Comparison of ENCODE assay signal across 1 cellular context in the genomic region with DNA sequence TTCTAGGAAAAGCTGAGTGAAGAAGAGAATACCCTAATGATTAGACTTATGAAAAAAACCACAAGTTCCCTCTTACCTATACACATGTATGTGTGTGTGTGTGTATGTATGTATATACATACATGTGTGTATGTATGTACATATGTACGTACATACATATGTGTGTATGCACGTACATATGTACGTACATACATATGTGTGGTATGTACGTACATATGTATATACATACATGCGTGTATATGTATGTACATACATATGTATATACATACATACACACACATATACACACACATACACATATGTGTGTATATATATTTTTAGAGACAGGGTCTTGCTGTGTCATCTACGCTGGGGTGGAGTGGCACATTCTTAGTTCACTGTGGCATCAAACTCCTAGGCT.
TF ChIP-seq lines count a peak whose summit lies in the region.

No MANE protein-coding gene starts in this region.

TF ChIP-seq in K562, 482 proteins besides CTCF, POLR2A, EP300 and RAD21 (continued from another document and continues in another):
- TF ChIP-seq, protein P1, sequence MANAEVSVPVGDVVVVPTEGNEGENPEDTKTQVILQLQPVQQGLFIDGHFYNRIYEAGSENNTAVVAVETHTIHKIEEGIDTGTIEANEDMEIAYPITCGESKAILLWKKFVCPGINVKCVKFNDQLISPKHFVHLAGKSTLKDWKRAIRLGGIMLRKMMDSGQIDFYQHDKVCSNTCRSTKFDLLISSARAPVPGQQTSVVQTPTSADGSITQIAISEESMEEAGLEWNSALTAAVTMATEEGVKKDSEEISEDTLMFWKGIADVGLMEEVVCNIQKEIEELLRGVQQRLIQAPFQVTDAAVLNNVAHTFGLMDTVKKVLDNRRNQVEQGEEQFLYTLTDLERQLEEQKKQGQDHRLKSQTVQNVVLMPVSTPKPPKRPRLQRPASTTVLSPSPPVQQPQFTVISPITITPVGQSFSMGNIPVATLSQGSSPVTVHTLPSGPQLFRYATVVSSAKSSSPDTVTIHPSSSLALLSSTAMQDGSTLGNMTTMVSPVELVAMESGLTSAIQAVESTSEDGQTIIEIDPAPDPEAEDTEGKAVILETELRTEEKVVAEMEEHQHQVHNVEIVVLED (CRISPR knock-in tag; IDR thresholded peaks at IDR 0.05), result 0 out of 2 replicates have a peak, but pooled peaks have one; percentile 12
- TF ChIP-seq, protein P2, sequence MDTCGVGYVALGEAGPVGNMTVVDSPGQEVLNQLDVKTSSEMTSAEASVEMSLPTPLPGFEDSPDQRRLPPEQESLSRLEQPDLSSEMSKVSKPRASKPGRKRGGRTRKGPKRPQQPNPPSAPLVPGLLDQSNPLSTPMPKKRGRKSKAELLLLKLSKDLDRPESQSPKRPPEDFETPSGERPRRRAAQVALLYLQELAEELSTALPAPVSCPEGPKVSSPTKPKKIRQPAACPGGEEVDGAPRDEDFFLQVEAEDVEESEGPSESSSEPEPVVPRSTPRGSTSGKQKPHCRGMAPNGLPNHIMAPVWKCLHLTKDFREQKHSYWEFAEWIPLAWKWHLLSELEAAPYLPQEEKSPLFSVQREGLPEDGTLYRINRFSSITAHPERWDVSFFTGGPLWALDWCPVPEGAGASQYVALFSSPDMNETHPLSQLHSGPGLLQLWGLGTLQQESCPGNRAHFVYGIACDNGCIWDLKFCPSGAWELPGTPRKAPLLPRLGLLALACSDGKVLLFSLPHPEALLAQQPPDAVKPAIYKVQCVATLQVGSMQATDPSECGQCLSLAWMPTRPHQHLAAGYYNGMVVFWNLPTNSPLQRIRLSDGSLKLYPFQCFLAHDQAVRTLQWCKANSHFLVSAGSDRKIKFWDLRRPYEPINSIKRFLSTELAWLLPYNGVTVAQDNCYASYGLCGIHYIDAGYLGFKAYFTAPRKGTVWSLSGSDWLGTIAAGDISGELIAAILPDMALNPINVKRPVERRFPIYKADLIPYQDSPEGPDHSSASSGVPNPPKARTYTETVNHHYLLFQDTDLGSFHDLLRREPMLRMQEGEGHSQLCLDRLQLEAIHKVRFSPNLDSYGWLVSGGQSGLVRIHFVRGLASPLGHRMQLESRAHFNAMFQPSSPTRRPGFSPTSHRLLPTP (IDR thresholded peaks at IDR 0.05; ENCODE audit: borderline replicate concordance, extremely low read depth, insufficient read length), result no peak
- TF ChIP-seq, protein P3, sequence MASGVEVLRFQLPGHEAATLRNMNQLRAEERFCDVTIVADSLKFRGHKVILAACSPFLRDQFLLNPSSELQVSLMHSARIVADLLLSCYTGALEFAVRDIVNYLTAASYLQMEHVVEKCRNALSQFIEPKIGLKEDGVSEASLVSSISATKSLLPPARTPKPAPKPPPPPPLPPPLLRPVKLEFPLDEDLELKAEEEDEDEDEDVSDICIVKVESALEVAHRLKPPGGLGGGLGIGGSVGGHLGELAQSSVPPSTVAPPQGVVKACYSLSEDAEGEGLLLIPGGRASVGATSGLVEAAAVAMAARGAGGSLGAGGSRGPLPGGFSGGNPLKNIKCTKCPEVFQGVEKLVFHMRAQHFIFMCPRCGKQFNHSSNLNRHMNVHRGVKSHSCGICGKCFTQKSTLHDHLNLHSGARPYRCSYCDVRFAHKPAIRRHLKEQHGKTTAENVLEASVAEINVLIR (CRISPR knock-in tag; IDR thresholded peaks at IDR 0.05), result no peak
- TF ChIP-seq ZNF140 (CRISPR knock-in tag; IDR thresholded peaks at IDR 0.05) (peak; percentile 74), POLR2G (IDR thresholded peaks at IDR 0.05; ENCODE audit: low read depth, low read length) (no peak), ZNF583 (CRISPR knock-in tag; IDR thresholded peaks at IDR 0.05) (no peak), NFIX (CRISPR knock-in tag; IDR thresholded peaks at IDR 0.05; ENCODE audit: low read depth) (peak; percentile 56), MAZ (CRISPR knock-in tag; conservative IDR thresholded peaks at IDR 0.05 in 1 of 2, IDR thresholded peaks at IDR 0.05 in 1 of 2) (no peak), GABPB1 (CRISPR knock-in tag; IDR thresholded peaks at IDR 0.05) (no peak), ZNF717 (CRISPR knock-in tag; IDR thresholded peaks at IDR 0.05) (no peak), MYNN (IDR thresholded peaks at IDR 0.05) (no peak), MYNN (CRISPR knock-in tag; IDR thresholded peaks at IDR 0.05) (no peak), SIRT6 (IDR thresholded peaks at IDR 0.05; ENCODE audit: low read depth, low read length) (no peak), HOXB6 (CRISPR knock-in tag; IDR thresholded peaks at IDR 0.05; ENCODE audit: borderline replicate concordance) (peak; percentile 39; the same call in 1 of the 2 replicates), GABPB2 (CRISPR knock-in tag; conservative IDR thresholded peaks at IDR 0.05) (0 out of 2 replicates have a peak, but pooled peaks have one; percentile 55), HMG20A (CRISPR knock-in tag; conservative IDR thresholded peaks at IDR 0.05) (no peak), MTF1 (CRISPR knock-in tag; IDR thresholded peaks at IDR 0.05; ENCODE audit: borderline replicate concordance) (peak; percentile 86), NEUROD1 (IDR thresholded peaks at IDR 0.05; ENCODE audit: borderline replicate concordance, low read depth, low read length, partially characterized antibody) (no peak), SUPT5H (IDR thresholded peaks at IDR 0.05) (no peak), ZNF76 (CRISPR knock-in tag; IDR thresholded peaks at IDR 0.05; ENCODE audit: borderline replicate concordance) (peak; percentile 72; the same call in 1 of the 2 replicates), E2F3 (CRISPR knock-in tag; IDR thresholded peaks at IDR 0.05) (0 out of 2 replicates have a peak, but pooled peaks have one; percentile 32)
- TF ChIP-seq, protein P4, sequence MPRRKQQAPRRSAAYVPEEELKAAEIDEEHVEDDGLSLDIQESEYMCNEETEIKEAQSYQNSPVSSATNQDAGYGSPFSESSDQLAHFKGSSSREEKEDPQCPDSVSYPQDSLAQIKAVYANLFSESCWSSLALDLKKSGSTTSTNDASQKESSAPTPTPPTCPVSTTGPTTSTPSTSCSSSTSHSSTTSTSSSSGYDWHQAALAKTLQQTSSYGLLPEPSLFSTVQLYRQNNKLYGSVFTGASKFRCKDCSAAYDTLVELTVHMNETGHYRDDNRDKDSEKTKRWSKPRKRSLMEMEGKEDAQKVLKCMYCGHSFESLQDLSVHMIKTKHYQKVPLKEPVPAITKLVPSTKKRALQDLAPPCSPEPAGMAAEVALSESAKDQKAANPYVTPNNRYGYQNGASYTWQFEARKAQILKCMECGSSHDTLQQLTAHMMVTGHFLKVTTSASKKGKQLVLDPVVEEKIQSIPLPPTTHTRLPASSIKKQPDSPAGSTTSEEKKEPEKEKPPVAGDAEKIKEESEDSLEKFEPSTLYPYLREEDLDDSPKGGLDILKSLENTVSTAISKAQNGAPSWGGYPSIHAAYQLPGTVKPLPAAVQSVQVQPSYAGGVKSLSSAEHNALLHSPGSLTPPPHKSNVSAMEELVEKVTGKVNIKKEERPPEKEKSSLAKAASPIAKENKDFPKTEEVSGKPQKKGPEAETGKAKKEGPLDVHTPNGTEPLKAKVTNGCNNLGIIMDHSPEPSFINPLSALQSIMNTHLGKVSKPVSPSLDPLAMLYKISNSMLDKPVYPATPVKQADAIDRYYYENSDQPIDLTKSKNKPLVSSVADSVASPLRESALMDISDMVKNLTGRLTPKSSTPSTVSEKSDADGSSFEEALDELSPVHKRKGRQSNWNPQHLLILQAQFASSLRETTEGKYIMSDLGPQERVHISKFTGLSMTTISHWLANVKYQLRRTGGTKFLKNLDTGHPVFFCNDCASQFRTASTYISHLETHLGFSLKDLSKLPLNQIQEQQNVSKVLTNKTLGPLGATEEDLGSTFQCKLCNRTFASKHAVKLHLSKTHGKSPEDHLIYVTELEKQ (CRISPR knock-in tag; IDR thresholded peaks at IDR 0.05), result 0 out of 2 replicates have a peak, but pooled peaks have one; percentile 43
- TF ChIP-seq, protein P5, sequence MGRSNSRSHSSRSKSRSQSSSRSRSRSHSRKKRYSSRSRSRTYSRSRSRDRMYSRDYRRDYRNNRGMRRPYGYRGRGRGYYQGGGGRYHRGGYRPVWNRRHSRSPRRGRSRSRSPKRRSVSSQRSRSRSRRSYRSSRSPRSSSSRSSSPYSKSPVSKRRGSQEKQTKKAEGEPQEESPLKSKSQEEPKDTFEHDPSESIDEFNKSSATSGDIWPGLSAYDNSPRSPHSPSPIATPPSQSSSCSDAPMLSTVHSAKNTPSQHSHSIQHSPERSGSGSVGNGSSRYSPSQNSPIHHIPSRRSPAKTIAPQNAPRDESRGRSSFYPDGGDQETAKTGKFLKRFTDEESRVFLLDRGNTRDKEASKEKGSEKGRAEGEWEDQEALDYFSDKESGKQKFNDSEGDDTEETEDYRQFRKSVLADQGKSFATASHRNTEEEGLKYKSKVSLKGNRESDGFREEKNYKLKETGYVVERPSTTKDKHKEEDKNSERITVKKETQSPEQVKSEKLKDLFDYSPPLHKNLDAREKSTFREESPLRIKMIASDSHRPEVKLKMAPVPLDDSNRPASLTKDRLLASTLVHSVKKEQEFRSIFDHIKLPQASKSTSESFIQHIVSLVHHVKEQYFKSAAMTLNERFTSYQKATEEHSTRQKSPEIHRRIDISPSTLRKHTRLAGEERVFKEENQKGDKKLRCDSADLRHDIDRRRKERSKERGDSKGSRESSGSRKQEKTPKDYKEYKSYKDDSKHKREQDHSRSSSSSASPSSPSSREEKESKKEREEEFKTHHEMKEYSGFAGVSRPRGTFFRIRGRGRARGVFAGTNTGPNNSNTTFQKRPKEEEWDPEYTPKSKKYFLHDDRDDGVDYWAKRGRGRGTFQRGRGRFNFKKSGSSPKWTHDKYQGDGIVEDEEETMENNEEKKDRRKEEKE (IDR thresholded peaks at IDR 0.05; ENCODE audit: borderline replicate concordance in 1 of 2, control insufficient read depth in 1 of 2, low read depth in 2 of 2, low read length in 1 of 2), result no peak
- TF ChIP-seq, protein P6, sequence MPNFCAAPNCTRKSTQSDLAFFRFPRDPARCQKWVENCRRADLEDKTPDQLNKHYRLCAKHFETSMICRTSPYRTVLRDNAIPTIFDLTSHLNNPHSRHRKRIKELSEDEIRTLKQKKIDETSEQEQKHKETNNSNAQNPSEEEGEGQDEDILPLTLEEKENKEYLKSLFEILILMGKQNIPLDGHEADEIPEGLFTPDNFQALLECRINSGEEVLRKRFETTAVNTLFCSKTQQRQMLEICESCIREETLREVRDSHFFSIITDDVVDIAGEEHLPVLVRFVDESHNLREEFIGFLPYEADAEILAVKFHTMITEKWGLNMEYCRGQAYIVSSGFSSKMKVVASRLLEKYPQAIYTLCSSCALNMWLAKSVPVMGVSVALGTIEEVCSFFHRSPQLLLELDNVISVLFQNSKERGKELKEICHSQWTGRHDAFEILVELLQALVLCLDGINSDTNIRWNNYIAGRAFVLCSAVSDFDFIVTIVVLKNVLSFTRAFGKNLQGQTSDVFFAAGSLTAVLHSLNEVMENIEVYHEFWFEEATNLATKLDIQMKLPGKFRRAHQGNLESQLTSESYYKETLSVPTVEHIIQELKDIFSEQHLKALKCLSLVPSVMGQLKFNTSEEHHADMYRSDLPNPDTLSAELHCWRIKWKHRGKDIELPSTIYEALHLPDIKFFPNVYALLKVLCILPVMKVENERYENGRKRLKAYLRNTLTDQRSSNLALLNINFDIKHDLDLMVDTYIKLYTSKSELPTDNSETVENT (CRISPR knock-in tag; IDR thresholded peaks at IDR 0.05), result 0 out of 2 replicates have a peak, but pooled peaks have one; percentile 36
- TF ChIP-seq, protein P7, sequence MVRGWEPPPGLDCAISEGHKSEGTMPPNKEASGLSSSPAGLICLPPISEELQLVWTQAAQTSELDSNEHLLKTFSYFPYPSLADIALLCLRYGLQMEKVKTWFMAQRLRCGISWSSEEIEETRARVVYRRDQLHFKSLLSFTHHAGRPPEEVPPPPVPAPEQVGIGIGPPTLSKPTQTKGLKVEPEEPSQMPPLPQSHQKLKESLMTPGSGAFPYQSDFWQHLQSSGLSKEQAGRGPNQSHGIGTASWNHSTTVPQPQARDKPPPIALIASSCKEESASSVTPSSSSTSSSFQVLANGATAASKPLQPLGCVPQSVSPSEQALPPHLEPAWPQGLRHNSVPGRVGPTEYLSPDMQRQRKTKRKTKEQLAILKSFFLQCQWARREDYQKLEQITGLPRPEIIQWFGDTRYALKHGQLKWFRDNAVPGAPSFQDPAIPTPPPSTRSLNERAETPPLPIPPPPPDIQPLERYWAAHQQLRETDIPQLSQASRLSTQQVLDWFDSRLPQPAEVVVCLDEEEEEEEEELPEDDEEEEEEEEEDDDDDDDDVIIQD (CRISPR knock-in tag; IDR thresholded peaks at IDR 0.05), result 0 out of 2 replicates have a peak, but pooled peaks have one; percentile 69
- TF ChIP-seq, protein P8, sequence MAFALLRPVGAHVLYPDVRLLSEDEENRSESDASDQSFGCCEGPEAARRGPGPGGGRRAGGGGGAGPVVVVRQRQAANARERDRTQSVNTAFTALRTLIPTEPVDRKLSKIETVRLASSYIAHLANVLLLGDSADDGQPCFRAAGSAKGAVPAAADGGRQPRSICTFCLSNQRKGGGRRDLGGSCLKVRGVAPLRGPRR (CRISPR knock-in tag; IDR thresholded peaks at IDR 0.05), result peak; percentile 88
- TF ChIP-seq, protein P9, sequence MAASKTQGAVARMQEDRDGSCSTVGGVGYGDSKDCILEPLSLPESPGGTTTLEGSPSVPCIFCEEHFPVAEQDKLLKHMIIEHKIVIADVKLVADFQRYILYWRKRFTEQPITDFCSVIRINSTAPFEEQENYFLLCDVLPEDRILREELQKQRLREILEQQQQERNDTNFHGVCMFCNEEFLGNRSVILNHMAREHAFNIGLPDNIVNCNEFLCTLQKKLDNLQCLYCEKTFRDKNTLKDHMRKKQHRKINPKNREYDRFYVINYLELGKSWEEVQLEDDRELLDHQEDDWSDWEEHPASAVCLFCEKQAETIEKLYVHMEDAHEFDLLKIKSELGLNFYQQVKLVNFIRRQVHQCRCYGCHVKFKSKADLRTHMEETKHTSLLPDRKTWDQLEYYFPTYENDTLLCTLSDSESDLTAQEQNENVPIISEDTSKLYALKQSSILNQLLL (CRISPR knock-in tag; IDR thresholded peaks at IDR 0.05; ENCODE audit: borderline replicate concordance), result peak; percentile 96
